In genomic region chr6:1377526-1378223, GRCh38 we compare ENCODE assay signal across 2 cellular contexts.
A peak's percentile ranks its signal among the peaks of the same experiment; 100 is the strongest.
TF ChIP-seq lines count a peak whose summit lies in the region.

No MANE protein-coding gene starts in this region.

TF ChIP-seq in HepG2, 621 proteins besides CTCF, POLR2A, EP300 and RAD21:
- TF ChIP-seq EZH2 (conservative IDR thresholded peaks at IDR 0.05; ENCODE audit: low read depth, low read length): peak; percentile 53; the same call in 1 of the 2 replicates
- TF ChIP-seq ZKSCAN1 (IDR thresholded peaks at IDR 0.05; ENCODE audit: low read length): no peak

TF ChIP-seq in H1, 55 proteins besides CTCF, POLR2A, EP300 and RAD21:
- TF ChIP-seq TBP (IDR thresholded peaks at IDR 0.05; ENCODE audit: low read depth, low read length) (no peak), E2F6 (IDR thresholded peaks at IDR 0.05) (no peak), BCL11A (IDR thresholded peaks at IDR 0.05; ENCODE audit: low read depth in 2 of 2, low read length in 2 of 2) (no peak), ATF2 (IDR thresholded peaks at IDR 0.05; ENCODE audit: low read length) (no peak), CBX8 (IDR thresholded peaks at IDR 0.05; ENCODE audit: borderline replicate concordance, low read depth, low read length) (0 out of 2 replicates have a peak, but pooled peaks have one; percentile 61), FOSL1 (IDR thresholded peaks at IDR 0.05; ENCODE audit: insufficient read depth, low read depth, low read length) (no peak), HDAC6 (IDR thresholded peaks at IDR 0.05; ENCODE audit: low read depth, low read length) (no peak), SP2 (IDR thresholded peaks at IDR 0.05; ENCODE audit: low read length) (no peak), SIX5 (IDR thresholded peaks at IDR 0.05; ENCODE audit: low read depth, low read length) (no peak)
